Comparison of ENCODE assay signal across 9 cellular contexts in the genomic region with DNA sequence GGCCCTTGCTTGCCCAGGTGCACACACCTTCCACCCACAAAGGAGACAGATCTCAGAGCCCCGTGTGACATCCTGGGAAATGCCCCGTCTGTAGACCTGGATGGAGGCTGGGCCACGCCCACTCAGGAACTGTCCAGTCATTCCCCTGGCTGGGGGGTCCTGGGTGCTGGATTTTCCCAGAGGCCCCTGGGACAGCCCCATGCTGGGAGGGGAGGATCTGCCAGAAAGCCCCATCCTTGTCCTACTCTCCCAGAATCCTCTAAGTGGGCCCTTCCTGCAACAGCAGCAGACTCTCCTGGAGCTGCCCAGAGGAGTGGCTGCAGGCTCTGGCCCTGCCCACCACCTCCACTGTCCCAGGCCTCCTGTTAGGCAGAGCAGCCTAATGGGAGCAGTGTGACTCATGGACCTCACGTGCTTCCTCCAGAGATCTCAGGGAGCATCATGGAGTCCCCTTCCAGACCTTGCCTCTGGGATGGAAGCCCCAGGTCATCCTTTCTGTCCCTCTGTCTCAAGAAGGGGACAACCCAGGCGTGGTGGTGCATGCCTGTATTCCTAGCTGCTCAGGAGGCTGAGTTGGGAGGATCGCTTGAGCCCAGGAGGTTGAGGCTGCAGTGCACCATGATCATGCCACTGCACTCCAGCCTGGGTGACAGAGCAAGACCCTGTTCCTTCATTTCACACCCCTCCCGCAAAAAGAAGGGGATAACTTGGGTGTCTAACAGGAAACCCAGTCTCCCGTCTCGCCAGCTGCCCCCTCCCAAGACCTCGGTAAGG. TPM values are rescaled to one million over a fixed set of nuclear protein-coding genes. Genes with fewer than 3 reads are reported as not detected.
DNase-seq lines count a peak whose midpoint lies in the region; ATAC-seq, FAIRE-seq and TF ChIP-seq lines count a peak whose summit lies in the region.
"Had no signal": no experiment of that assay in that cellular context is flagged by ENCODE, and none has a peak within 500 bp of the region (broad histone marks: within the 10 kb centered on the region; RNA-seq: fewer than 3 reads in every experiment).

No MANE protein-coding gene starts in this region.

- no peak overlapping the region for H3K4me2 ChIP-seq in astrocyte (ENCODE audit: low read length)

- H2AFZ ChIP-seq in astrocyte (ENCODE audit: low read depth, low read length) = peak overlapping the region; percentile 14

- no peak overlapping the region for H3K27ac Mint-ChIP-seq in astrocyte (ENCODE audit: unreplicated experiment)

- H3K4me1 ChIP-seq in HEK293 (ENCODE audit: control insufficient read depth, insufficient read depth, low read length) (no peaks in the 10 kb centered on the region), astrocyte (ENCODE audit: insufficient read depth, low read length) (peaks cover 5% of the 10 kb centered on the region), left lung (peaks cover 0 to 37% of the 10 kb centered on the region in 2 donors)

- no peak overlapping the region for H3K9ac ChIP-seq in astrocyte (ENCODE audit: low read length)

- H3K9me3 ChIP-seq in HEK293 (ENCODE audit: control insufficient read depth, insufficient read depth, low read depth, low read length) = no peaks in the 10 kb centered on the region
- H3K9me3 ChIP-seq in astrocyte (ENCODE audit: insufficient read depth, low read depth, low read length) = no peaks in the 10 kb centered on the region
- H3K9me3 ChIP-seq in left lung = no peaks in the 10 kb centered on the region

- H3K36me3 Mint-ChIP-seq in astrocyte (ENCODE audit: low read depth, unreplicated experiment) = peaks cover 34% of the 10 kb centered on the region

- H3K27me3 ChIP-seq in astrocyte (ENCODE audit: insufficient read depth, low read length) (no peaks in the 10 kb centered on the region), left lung (no peaks in the 10 kb centered on the region)

- intact Hi-C loops in left lung (cut with DNase I) = no loop called here

- no peak overlapping the region for H3K4me3 Mint-ChIP-seq in astrocyte (ENCODE audit: unreplicated experiment)
- H3K4me3 Mint-ChIP-seq: activated T-cell treated with anti-CD3 and anti-CD28 coated beads, Interleukin-2, amount 50 U/mL, for 4 hours had no signal

- H4K20me1 ChIP-seq in astrocyte (ENCODE audit: insufficient read depth, low read length) = no peaks in the 10 kb centered on the region

- peaks cover 8% of the 10 kb centered on the region for H3K4me1 Mint-ChIP-seq in astrocyte (ENCODE audit: low read depth, unreplicated experiment)

- no peak for FAIRE-seq in astrocyte (lab: Jason Lieb, UNC)

- H3K27me3 Mint-ChIP-seq in astrocyte (ENCODE audit: low read depth, unreplicated experiment) = no peaks in the 10 kb centered on the region

- no peak overlapping the region for H3K27ac ChIP-seq in HEK293 (ENCODE audit: extremely low read depth, low read depth, low read length)
- no peak overlapping the region for H3K27ac ChIP-seq in astrocyte (ENCODE audit: low read depth, low read length)
- H3K27ac ChIP-seq in left lung = peak overlapping the region in 1 of 2 donors; percentile 45

- CTCF ChIA-PET in HEK293 (lab: Yijun Ruan, JAX) = interaction anchor here (0.7 to 6.2 kb wide), 17 partner anchors 10 to 286 kb away, joined by 3 to 50 read pairs (median 4); partner anchors contain the start of gene CDKN2AIPNL

- no peaks in the 10 kb centered on the region for H3K9me3 Mint-ChIP-seq in astrocyte (ENCODE audit: unreplicated experiment)
- H3K9me3 Mint-ChIP-seq: activated T-cell treated with anti-CD3 and anti-CD28 coated beads, Interleukin-2, amount 50 U/mL, for 4 hours had no signal

- H3K36me3 ChIP-seq in HEK293 (ENCODE audit: control insufficient read depth in 2 of 2, insufficient read depth in 1 of 2, low read length in 2 of 2) (peaks cover 3 to 17% of the 10 kb centered on the region in 2 experiments; a peak in 2 of 3 replicates), astrocyte (ENCODE audit: insufficient read depth, low read length) (no peaks in the 10 kb centered on the region), left lung (peaks cover 0 to 75% of the 10 kb centered on the region in 2 donors)

- H3K79me2 ChIP-seq in astrocyte (ENCODE audit: insufficient read depth, low read length) = no peaks in the 10 kb centered on the region

- ATAC-seq in left lung (peak; percentile 59), HG02885 (IDR thresholded peaks at IDR 0.05; ENCODE audit: poor library complexity, unreplicated experiment) (no peak)

- peak; percentile 86 for DNase-seq in AG20443 (ENCODE audit: low spot score)
- DNase-seq in astrocyte (ENCODE audit: low read depth) = peak; percentile 46
- DNase-seq in left lung = peak in 1 of 2 donors; percentile 60
- DNase-seq in OCI-M1 (lab: John Stamatoyannopoulos, UW) = no peak
- no peak for DNase-seq in NK-92 (lab: John Stamatoyannopoulos, UW; ENCODE audit: unreplicated experiment)
- no peak for DNase-seq in NCI-H526 treated with DMSO at 0.1 percent for 48 hours (lab: John Stamatoyannopoulos, UW)

- no peak overlapping the region for H3K4me3 ChIP-seq in HEK293 (ENCODE audit: low read depth, low read length)
- no peak overlapping the region for H3K4me3 ChIP-seq in astrocyte (ENCODE audit: insufficient read depth, low read depth, low read length)
- H3K4me3 ChIP-seq in left lung = no peak overlapping the region

- TF ChIP-seq CTCF in HEK293 (tag by site-specific recombination; IDR thresholded peaks at IDR 0.05) (no peak), astrocyte (IDR thresholded peaks at IDR 0.05; ENCODE audit: insufficient read depth, low read depth, low read length) (no peak), left lung (IDR thresholded peaks at IDR 0.05) (no peak)

- POLR2A ChIA-PET in HEK293 (lab: Yijun Ruan, JAX) = no interaction called here

TF ChIP-seq in HEK293, 187 proteins besides CTCF, POLR2A, EP300 and RAD21:
- TF ChIP-seq SCRT1 (tag by site-specific recombination; IDR thresholded peaks at IDR 0.05; ENCODE audit: borderline replicate concordance) (no peak), ZNF558 (tag by site-specific recombination; IDR thresholded peaks at IDR 0.05) (no peak), GLIS1 (tag by site-specific recombination; IDR thresholded peaks at IDR 0.05) (peak; percentile 61), ZIC2 (tag by site-specific recombination; IDR thresholded peaks at IDR 0.05) (0 out of 2 replicates have a peak, but pooled peaks have one; percentile 5), ZNF600 (tag by site-specific recombination; IDR thresholded peaks at IDR 0.05) (peak; percentile 67), GLIS2 (tag by site-specific recombination; IDR thresholded peaks at IDR 0.05) (peak; percentile 31), KLF9 (tag by site-specific recombination; IDR thresholded peaks at IDR 0.05; ENCODE audit: low read depth) (peak; percentile 55)
TF ChIP-seq in HEK293: peak in this region for 5.

RNA-seq across cellular contexts. Expression of gene JADE2, which starts 51.7 kb away (rescaled TPM):
- total RNA-seq in astrocyte (25.3 and 30.3 TPM in 2 replicates), left lung (10 to 100 TPM; 36.8 to 51.1 TPM)

RNA-seq across cellular contexts. Expression of gene SAR1B, which starts 55.4 kb away (rescaled TPM):
- 63.8 and 64.3 TPM in 2 replicates for total RNA-seq in astrocyte
- total RNA-seq in left lung = 10 to 100 TPM; 66.9 to 75.3 TPM

Comparison
In these comparisons a context has a peak if more than half of its experiments do, and no peak if none do; other contexts are left out.
1. DNase-seq: peak in AG20443 (single experiment) and astrocyte (single experiment); none in OCI-M1 (single experiment), NK-92 (single experiment) and NCI-H526 treated with DMSO at 0.1 percent for 48 hours (single experiment).